Comparison of ENCODE assay signal across 8 cellular contexts in the genomic region with DNA sequence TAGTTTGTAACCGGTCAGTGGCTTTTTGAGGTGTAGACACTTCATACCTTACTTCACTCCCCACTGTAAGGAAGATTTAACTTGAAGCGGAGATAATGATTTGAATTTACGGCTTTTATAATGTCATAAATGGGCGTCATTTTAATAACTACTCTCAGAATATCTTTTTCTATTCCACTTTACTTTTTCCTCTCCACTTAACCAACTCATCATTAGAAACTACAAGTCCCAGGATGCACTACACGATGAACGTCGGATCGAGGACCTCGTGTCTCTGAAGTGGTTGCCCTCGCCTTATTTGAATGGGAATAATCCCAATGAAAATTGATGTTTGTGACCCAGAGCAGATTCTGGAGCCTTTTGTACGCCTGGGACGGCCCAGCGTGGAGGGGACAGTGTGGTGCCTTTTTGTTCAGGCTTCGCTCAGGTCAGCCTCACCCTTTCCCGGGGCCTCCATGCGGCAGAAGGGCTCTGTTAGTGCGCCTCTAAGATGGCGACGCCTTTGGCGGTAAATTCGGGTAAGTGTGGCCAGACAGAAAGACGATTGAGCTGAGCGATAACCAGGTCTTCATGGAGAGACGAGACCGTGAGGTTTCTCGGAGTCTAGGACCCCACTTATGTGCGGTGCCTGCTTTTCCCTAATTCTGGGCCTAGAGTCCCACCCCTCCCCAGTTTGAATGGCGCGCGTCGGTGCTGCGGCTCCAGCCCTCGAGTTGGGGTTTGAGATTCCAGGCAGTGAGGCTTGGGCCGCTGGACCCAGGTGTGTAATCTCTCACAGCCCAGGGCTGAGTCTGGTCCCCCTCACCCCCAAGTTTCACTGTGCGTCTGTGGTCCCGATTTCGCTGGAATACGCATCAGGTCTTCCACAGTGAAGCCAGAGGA. TPM values are rescaled to one million over a fixed set of nuclear protein-coding genes. Genes with fewer than 3 reads are reported as not detected.
A peak's percentile ranks its signal among the peaks of the same experiment; 100 is the strongest.
DNase-seq lines count a peak whose midpoint lies in the region; ATAC-seq and TF ChIP-seq lines count a peak whose summit lies in the region.

A gene with protein sequence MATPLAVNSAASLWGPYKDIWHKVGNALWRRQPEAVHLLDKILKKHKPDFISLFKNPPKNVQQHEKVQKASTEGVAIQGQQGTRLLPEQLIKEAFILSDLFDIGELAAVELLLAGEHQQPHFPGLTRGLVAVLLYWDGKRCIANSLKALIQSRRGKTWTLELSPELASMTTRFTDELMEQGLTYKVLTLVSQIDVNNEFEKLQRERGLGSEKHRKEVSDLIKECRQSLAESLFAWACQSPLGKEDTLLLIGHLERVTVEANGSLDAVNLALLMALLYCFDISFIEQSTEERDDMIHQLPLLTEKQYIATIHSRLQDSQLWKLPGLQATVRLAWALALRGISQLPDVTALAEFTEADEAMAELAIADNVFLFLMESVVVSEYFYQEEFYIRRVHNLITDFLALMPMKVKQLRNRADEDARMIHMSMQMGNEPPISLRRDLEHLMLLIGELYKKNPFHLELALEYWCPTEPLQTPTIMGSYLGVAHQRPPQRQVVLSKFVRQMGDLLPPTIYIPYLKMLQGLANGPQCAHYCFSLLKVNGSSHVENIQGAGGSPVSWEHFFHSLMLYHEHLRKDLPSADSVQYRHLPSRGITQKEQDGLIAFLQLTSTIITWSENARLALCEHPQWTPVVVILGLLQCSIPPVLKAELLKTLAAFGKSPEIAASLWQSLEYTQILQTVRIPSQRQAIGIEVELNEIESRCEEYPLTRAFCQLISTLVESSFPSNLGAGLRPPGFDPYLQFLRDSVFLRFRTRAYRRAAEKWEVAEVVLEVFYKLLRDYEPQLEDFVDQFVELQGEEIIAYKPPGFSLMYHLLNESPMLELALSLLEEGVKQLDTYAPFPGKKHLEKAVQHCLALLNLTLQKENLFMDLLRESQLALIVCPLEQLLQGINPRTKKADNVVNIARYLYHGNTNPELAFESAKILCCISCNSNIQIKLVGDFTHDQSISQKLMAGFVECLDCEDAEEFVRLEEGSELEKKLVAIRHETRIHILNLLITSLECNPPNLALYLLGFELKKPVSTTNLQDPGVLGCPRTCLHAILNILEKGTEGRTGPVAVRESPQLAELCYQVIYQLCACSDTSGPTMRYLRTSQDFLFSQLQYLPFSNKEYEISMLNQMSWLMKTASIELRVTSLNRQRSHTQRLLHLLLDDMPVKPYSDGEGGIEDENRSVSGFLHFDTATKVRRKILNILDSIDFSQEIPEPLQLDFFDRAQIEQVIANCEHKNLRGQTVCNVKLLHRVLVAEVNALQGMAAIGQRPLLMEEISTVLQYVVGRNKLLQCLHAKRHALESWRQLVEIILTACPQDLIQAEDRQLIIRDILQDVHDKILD (N-terminal part only) (plus strand): TSS at position 463 of the 882 bp plus-strand sequence. CDS start 28 bp downstream, at position 491.

- intact Hi-C loops in T-helper 2 cell treated with Interferon-gamma antibody and Interleukin-4, amounts not matched to agents 100 ng/mL and 5 ng/mL, for 36 hours (cut with micrococcal nuclease), result loop anchor here (1.0 to 2.0 kb wide), 8 partner anchors 17 to 911 kb away; a partner anchor contains a TSS
- intact Hi-C loops in ascending aorta (cut with DNase I), result loop anchor here (1.0 to 2.0 kb wide), 3 partner anchors 47 to 347 kb away; a partner anchor contains a TSS

- peak in 1 of 3 experiments; percentile 10 for TF ChIP-seq CTCF in ascending aorta (IDR thresholded peaks at IDR 0.05)

- TF ChIP-seq POLR2A in GM18505 (IDR thresholded peaks at IDR 0.05; ENCODE audit: borderline replicate concordance, extremely low read depth, insufficient read depth, insufficient read length), result peak; percentile 84

- peak within 1 kb of the TSS; percentile 90 to 91 for H3K27ac ChIP-seq in ascending aorta

- H3K4me1 ChIP-seq in ascending aorta, result peaks cover 0 to 7% of the 10 kb centered on the region in 2 donors

- H3K4me3 ChIP-seq in ascending aorta, result peak within 1 kb of the TSS; percentile 65 to 91

- DNase-seq in NCI-H1694 (lab: John Stamatoyannopoulos, UW), result peak; percentile 70
- peak in 1 of 2 donors; percentile 83 for DNase-seq in ascending aorta (ENCODE audit: low spot score in 2 of 2)
- peak; percentile 87 for DNase-seq in hepatic stellate cell (ENCODE audit: low spot score)
- peak; percentile 83 for DNase-seq in renal cortical epithelial cell (ENCODE audit: low read depth)
- no peak for DNase-seq in cortex of kidney (lab: John Stamatoyannopoulos, UW)

- H3K36me3 ChIP-seq in ascending aorta, result no peaks in the 10 kb centered on the region

- ATAC-seq in GM18505 (IDR thresholded peaks at IDR 0.05; ENCODE audit: unreplicated experiment) (peak; percentile 63), HG02885 (IDR thresholded peaks at IDR 0.05; ENCODE audit: poor library complexity, unreplicated experiment) (peak; percentile 73)

- H3K9me3 ChIP-seq in ascending aorta, result no peaks in the 10 kb centered on the region

- H3K27me3 ChIP-seq in ascending aorta, result no peaks in the 10 kb centered on the region

RNA-seq across cellular contexts. Expression of the gene that starts here (rescaled TPM):
- total RNA-seq in T-helper 2 cell treated with Interferon-gamma antibody and Interleukin-4, amounts not matched to agents 100 ng/mL and 5 ng/mL, for 36 hours, result 101 and 103 TPM in 2 replicates
- total RNA-seq in ascending aorta (33.6 TPM), renal cortical epithelial cell (38.8 and 61.8 TPM in 2 replicates)
